ENCODE assay signal across 8 cellular contexts in the genomic region with DNA sequence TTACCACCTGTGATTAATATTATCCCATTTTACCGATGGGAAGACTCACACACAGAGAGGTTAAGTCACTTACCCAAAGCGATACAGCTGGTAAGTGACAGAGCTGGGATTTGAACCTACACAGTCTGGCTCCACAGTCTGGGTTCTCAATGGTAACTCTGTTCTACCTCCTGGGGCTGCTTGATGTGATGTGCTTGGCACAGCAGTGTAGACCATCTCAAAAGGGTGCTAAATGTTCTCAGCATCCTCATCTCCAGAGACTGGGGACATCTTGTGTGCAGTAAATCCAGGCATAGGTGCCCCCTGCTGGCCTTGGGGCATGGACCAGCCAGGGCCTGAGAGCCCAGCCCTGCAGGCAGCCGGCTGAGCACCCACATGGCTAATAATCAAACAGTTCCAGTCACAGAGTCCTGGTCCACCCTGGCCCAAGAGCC. TPM values are rescaled to one million over a fixed set of nuclear protein-coding genes. Genes with fewer than 3 reads are reported as not detected.
DNase-seq lines count a peak whose midpoint lies in the region; ATAC-seq and TF ChIP-seq lines count a peak whose summit lies in the region.

No MANE protein-coding gene starts in this region.

- no peaks in the 10 kb centered on the region for H3K36me3 ChIP-seq in body of pancreas (replicated peaks in 1 of 2; ENCODE audit: insufficient read depth in 1 of 2, low read depth in 2 of 2)

- ATAC-seq in body of pancreas (peak; percentile 97), GM18867 (IDR thresholded peaks at IDR 0.05; ENCODE audit: unreplicated experiment) (no peak)
- ATAC-seq in stimulated activated effector memory CD8-positive, alpha-beta T cell treated with anti-CD3 and anti-CD28 coated beads, Interleukin-12 subunit alpha, Interleukin-12 subunit beta, amount 100 ng/mL, for 72 hours, result peak; percentile 89

- no peaks in the 10 kb centered on the region for H3K36me3 Mint-ChIP-seq in stimulated activated effector memory CD8-positive, alpha-beta T cell treated with anti-CD3 and anti-CD28 coated beads, Interleukin-12 subunit alpha, Interleukin-12 subunit beta, amount 100 ng/mL, for 72 hours

- no peaks in the 10 kb centered on the region for H3K9me3 ChIP-seq in body of pancreas

- DNase-seq in COR-L47 (lab: John Stamatoyannopoulos, UW) (peak; percentile 17), HEK293T (ENCODE audit: extremely low spot score) (peak; percentile 51), SK-MEL-5 (ENCODE audit: low read depth, low spot score) (peak; percentile 70), body of pancreas (peak; percentile 83 to 89 (median 84)), kidney glomerular epithelial cell (lab: John Stamatoyannopoulos, UW) (peak; percentile 23), NCI-H774 (lab: John Stamatoyannopoulos, UW) (no peak)
- DNase-seq in stimulated activated effector memory CD8-positive, alpha-beta T cell treated with anti-CD3 and anti-CD28 coated beads, Interleukin-12 subunit alpha, Interleukin-12 subunit beta, amount 100 ng/mL, for 72 hours (ENCODE audit: low spot score in 2 of 2), result peak; percentile 47 to 72

- no peak overlapping the region for H3K4me3 Mint-ChIP-seq in stimulated activated effector memory CD8-positive, alpha-beta T cell treated with anti-CD3 and anti-CD28 coated beads, Interleukin-12 subunit alpha, Interleukin-12 subunit beta, amount 100 ng/mL, for 72 hours

- peak; percentile 57 to 89 (median 84) for TF ChIP-seq CTCF in body of pancreas (IDR thresholded peaks at IDR 0.05)

- H3K27ac ChIP-seq in body of pancreas, result no peak overlapping the region

- no peak overlapping the region for H3K4me3 ChIP-seq in body of pancreas

- peaks cover 5% of the 10 kb centered on the region for H3K4me1 Mint-ChIP-seq in stimulated activated effector memory CD8-positive, alpha-beta T cell treated with anti-CD3 and anti-CD28 coated beads, Interleukin-12 subunit alpha, Interleukin-12 subunit beta, amount 100 ng/mL, for 72 hours

- CTCF ChIA-PET in HEK293T (lab: Yijun Ruan, JAX), result no interaction called here

- WGBS in body of pancreas, 2 donors, result 48 to 49% methylated on average over 3 of the region's 3 CpGs

- no peaks in the 10 kb centered on the region for H3K9me3 Mint-ChIP-seq in stimulated activated effector memory CD8-positive, alpha-beta T cell treated with anti-CD3 and anti-CD28 coated beads, Interleukin-12 subunit alpha, Interleukin-12 subunit beta, amount 100 ng/mL, for 72 hours

- peak overlapping the region; percentile 23 for H3K27ac Mint-ChIP-seq in stimulated activated effector memory CD8-positive, alpha-beta T cell treated with anti-CD3 and anti-CD28 coated beads, Interleukin-12 subunit alpha, Interleukin-12 subunit beta, amount 100 ng/mL, for 72 hours

- in situ Hi-C loops in SK-MEL-5 (cut with HindIII; ENCODE audit: low pct_unique_long_range_greater_than_20kb, low sequenced_read_pairs), result no loop called here

- no peak for TF ChIP-seq POLR2A in body of pancreas (IDR thresholded peaks at IDR 0.05)

- intact Hi-C loops in body of pancreas (cut with DNase I), result no loop called here

- H3K4me1 ChIP-seq in body of pancreas, result no peaks in the 10 kb centered on the region

- H3K27me3 ChIP-seq in body of pancreas, result no peaks in the 10 kb centered on the region

- POLR2A ChIA-PET in HEK293T (lab: Yijun Ruan, JAX), result no interaction called here

TF ChIP-seq in HEK293T, 16 proteins besides CTCF, POLR2A, EP300 and RAD21:
- TF ChIP-seq BHLHE40 (IDR thresholded peaks at IDR 0.05; ENCODE audit: borderline replicate concordance) (no peak), TARDBP (IDR thresholded peaks at IDR 0.05) (no peak), PKNOX1 (IDR thresholded peaks at IDR 0.05) (no peak), LEF1 (IDR thresholded peaks at IDR 0.05; ENCODE audit: borderline replicate concordance) (no peak), ARNT (IDR thresholded peaks at IDR 0.05) (no peak), FOXK2 (IDR thresholded peaks at IDR 0.05) (no peak), SUZ12 (IDR thresholded peaks at IDR 0.05) (no peak), FOXM1 (IDR thresholded peaks at IDR 0.05; ENCODE audit: borderline replicate concordance) (no peak), FOXA1 (IDR thresholded peaks at IDR 0.05) (no peak), ZNF384 (IDR thresholded peaks at IDR 0.05) (no peak), NFRKB (IDR thresholded peaks at IDR 0.05) (no peak), SP1 (IDR thresholded peaks at IDR 0.05) (no peak), L3MBTL2 (conservative IDR thresholded peaks at IDR 0.05) (no peak)

RNA-seq across cellular contexts. Expression of gene KATNB1, which starts 15.4 kb away (rescaled TPM):
- total RNA-seq in SK-MEL-5 (2014; rRNA removed; shearing (Covaris generic)), result 19.3 and 20.2 TPM in 2 replicates
- 29.2 and 32.7 TPM in 2 replicates for polyA plus RNA-seq in SK-MEL-5 (2015; cell fraction: cytosol; rRNA removed)
- 101 and 117 TPM in 2 replicates for polyA plus RNA-seq in SK-MEL-5 (2015; cell fraction: nucleus; rRNA removed)
- total RNA-seq in body of pancreas, result 10 to 100 TPM; 13.7 to 14.2 TPM

RNA-seq across cellular contexts. Expression of gene DRC7, which starts 25.6 kb away (rescaled TPM):
- total RNA-seq in SK-MEL-5 (2014; rRNA removed; shearing (Covaris generic)), result not detected in 2 replicates
- not detected in 2 replicates for polyA plus RNA-seq in SK-MEL-5 (2015; cell fraction: cytosol; rRNA removed)
- not detected in 2 replicates for polyA plus RNA-seq in SK-MEL-5 (2015; cell fraction: nucleus; rRNA removed)
- total RNA-seq in body of pancreas, result 1 to 10 TPM in 1 of 2 donors, not detected in 1; 1.3 TPM

RNA-seq across cellular contexts. Expression of gene ADGRG3, which starts 52.1 kb away (rescaled TPM):
- not detected in 2 replicates for total RNA-seq in SK-MEL-5 (2014; rRNA removed; shearing (Covaris generic))
- polyA plus RNA-seq in SK-MEL-5 (2015; cell fraction: cytosol; rRNA removed), result 0.09 and 0.10 TPM in 2 replicates
- not detected in 2 replicates for polyA plus RNA-seq in SK-MEL-5 (2015; cell fraction: nucleus; rRNA removed)
- 1 to 10 TPM; 2.0 to 6.0 TPM for total RNA-seq in body of pancreas
